ENCODE assay signal across 8 cellular contexts in the genomic region with DNA sequence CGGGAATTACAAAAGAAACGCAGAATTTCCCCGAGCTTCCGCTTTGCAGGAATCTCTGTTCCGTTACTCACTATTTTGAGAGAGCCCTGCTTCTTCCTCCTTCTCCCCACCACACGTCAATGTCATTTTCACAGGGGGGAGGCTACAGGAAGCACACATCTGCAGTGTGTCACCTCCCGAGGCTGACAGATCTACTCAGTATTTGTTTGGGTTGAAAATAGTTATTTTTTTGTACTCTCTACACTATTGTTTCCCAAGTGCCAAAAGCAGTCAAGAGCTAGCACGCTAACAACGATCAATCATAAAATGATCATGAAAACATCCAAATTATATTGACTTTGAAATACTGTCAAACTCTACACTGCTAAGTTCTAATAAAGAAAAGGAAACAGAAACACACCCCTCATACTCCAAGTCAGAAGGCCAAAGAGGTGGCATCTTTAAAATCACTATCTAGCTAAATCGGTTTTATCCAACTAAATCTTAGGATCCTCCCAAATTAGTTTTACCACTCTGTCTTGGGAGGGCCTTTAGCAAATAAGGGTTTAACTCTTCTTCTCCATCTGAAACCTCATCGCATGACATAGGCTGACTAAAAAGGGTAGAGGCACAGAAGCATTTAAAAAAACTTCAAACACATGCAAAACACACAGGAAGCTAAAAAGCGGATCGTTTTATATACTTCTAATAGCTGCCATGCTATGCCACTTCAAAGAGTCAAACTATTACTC. TPM values are rescaled to one million over a fixed set of nuclear protein-coding genes. Genes with fewer than 3 reads are reported as not detected.
DNase-seq lines count a peak whose midpoint lies in the region; ATAC-seq lines count a peak whose summit lies in the region.

No MANE protein-coding gene starts in this region.

- H3K9me3 Mint-ChIP-seq in activated CD4-positive, alpha-beta T cell treated with anti-CD3 and anti-CD28 coated beads, Interleukin-2, amount 10 ng/mL, durations not matched to agents 7 days and 5 days: peaks cover 6% of the 10 kb centered on the region

- POLR2A ChIA-PET in activated CD4-positive, alpha-beta T cell treated with anti-CD3 and anti-CD28 coated beads, Interleukin-2, amount 10 ng/mL, durations not matched to agents 7 days and 5 days (lab: Charles Lee): interaction anchor here (0.6 kb wide), 1 partner anchor 59 kb away, joined by 3 read pairs; no protein-coding TSS in a partner anchor

- CTCF ChIA-PET in activated CD4-positive, alpha-beta T cell treated with anti-CD3 and anti-CD28 coated beads, Interleukin-2, amount 10 ng/mL, durations not matched to agents 7 days and 5 days (lab: Charles Lee): interaction anchor here (1.2 kb wide), 1 partner anchor 8 kb away, joined by 3 read pairs; no protein-coding TSS in a partner anchor

- H3K27me3 Mint-ChIP-seq in activated CD4-positive, alpha-beta T cell treated with anti-CD3 and anti-CD28 coated beads, Interleukin-2, amount 10 ng/mL, durations not matched to agents 7 days and 5 days: no peaks in the 10 kb centered on the region

- DNase-seq in activated CD8-positive, alpha-beta memory T cell treated with anti-CD3 and anti-CD28 coated beads for 1 hour (ENCODE audit: extremely low read depth in 1 of 2, low read depth in 1 of 2): peak; percentile 15 to 21
- DNase-seq in activated CD8-positive, alpha-beta memory T cell treated with anti-CD3 and anti-CD28 coated beads, Interleukin-2, amount 50 U/mL, for 48 hours: no peak
- peak; percentile 65 for DNase-seq in activated CD4-positive, alpha-beta T cell treated with anti-CD3 and anti-CD28 coated beads, Interleukin-2, amount 10 ng/mL, durations not matched to agents 7 days and 5 days
- DNase-seq in globus pallidus (ENCODE audit: low spot score) (peak; percentile 52), 8988T (no peak), DMS79 (lab: John Stamatoyannopoulos, UW) (no peak)
- peak; percentile 9 to 14 (median 13) for DNase-seq in stimulated activated CD4-positive, alpha-beta T cell treated with anti-CD3 and anti-CD28 coated beads, TNF-alpha, amount 100 ng/mL, for 1 hour (ENCODE audit: low read depth in 3 of 3, low spot score in 1 of 3)

- peaks cover 40% of the 10 kb centered on the region for H3K4me1 Mint-ChIP-seq in activated CD4-positive, alpha-beta T cell treated with anti-CD3 and anti-CD28 coated beads, Interleukin-2, amount 10 ng/mL, durations not matched to agents 7 days and 5 days

- H3K36me3 Mint-ChIP-seq in activated CD4-positive, alpha-beta T cell treated with anti-CD3 and anti-CD28 coated beads, Interleukin-2, amount 10 ng/mL, durations not matched to agents 7 days and 5 days (ENCODE audit: low read depth): peaks cover 13% of the 10 kb centered on the region

- peak overlapping the region; percentile 66 for H3K4me3 Mint-ChIP-seq in activated CD4-positive, alpha-beta T cell treated with anti-CD3 and anti-CD28 coated beads, Interleukin-2, amount 10 ng/mL, durations not matched to agents 7 days and 5 days

- peak; percentile 74 for ATAC-seq in HG03469 (IDR thresholded peaks at IDR 0.05; ENCODE audit: unreplicated experiment)

- H3K27ac Mint-ChIP-seq in activated CD4-positive, alpha-beta T cell treated with anti-CD3 and anti-CD28 coated beads, Interleukin-2, amount 10 ng/mL, durations not matched to agents 7 days and 5 days: peak overlapping the region; percentile 86

RNA-seq across cellular contexts. Expression of a gene that starts 51.8 kb away (rescaled TPM):
- 10 to 100 TPM; 92.2 to 94.4 TPM for total RNA-seq in activated CD4-positive, alpha-beta T cell treated with anti-CD3 and anti-CD28 coated beads, Interleukin-2, amount 10 ng/mL, durations not matched to agents 7 days and 5 days

Comparison
In these comparisons a context has a peak if more than half of its experiments do, and no peak if none do; other contexts are left out.
1. DNase-seq: peak in activated CD8-positive, alpha-beta memory T cell treated with anti-CD3 and anti-CD28 coated beads for 1 hour (2 of 2), activated CD4-positive, alpha-beta T cell treated with anti-CD3 and anti-CD28 coated beads, Interleukin-2, amount 10 ng/mL, durations not matched to agents 7 days and 5 days (single experiment), globus pallidus (single experiment) and stimulated activated CD4-positive, alpha-beta T cell treated with anti-CD3 and anti-CD28 coated beads, TNF-alpha, amount 100 ng/mL, for 1 hour (3 of 3); none in activated CD8-positive, alpha-beta memory T cell treated with anti-CD3 and anti-CD28 coated beads, Interleukin-2, amount 50 U/mL, for 48 hours (single experiment), 8988T (single experiment) and DMS79 (single experiment).